Comparison of ENCODE assay signal across 10 cellular contexts in the genomic region with DNA sequence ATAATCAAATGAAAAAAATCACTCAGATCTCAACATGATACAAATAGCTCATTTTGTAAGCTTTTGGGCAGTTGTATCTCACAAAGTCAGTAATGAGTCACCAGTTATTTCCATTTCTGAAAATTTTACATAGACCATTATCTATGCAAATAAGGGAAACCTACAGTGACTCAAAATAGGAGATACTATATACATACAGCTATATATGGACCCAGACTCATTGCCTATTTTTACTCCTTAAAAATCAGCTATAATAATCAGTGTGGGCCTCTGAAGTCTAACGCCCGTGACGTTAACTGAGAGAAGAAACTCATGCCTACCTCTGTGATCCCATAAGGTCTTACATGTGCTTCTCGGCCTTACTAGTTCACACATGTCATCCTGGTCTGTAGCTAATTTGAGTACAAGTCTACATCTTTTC. TPM values are rescaled to one million over a fixed set of nuclear protein-coding genes. Genes with fewer than 3 reads are reported as not detected.
DNase-seq lines count a peak whose midpoint lies in the region; ATAC-seq and TF ChIP-seq lines count a peak whose summit lies in the region.
"Had no signal": no experiment of that assay in that cellular context is flagged by ENCODE, and none has a peak within 500 bp of the region (broad histone marks: within the 10 kb centered on the region; RNA-seq: fewer than 3 reads in every experiment).

No MANE protein-coding gene starts in this region.

- POLR2A ChIA-PET in activated naive CD8-positive, alpha-beta T cell treated with anti-CD3 and anti-CD28 coated beads, Interleukin-2, amount 10 ng/mL, durations not matched to agents 7 days and 5 days (lab: Charles Lee) = interaction anchor here (1.1 kb wide), 1 partner anchor 75 kb away, joined by 3 read pairs; no protein-coding TSS in a partner anchor

- peaks cover 2% of the 10 kb centered on the region for H3K36me3 Mint-ChIP-seq in activated naive CD8-positive, alpha-beta T cell treated with anti-CD3 and anti-CD28 coated beads, Interleukin-2, amount 10 ng/mL, durations not matched to agents 7 days and 5 days

- H3K9me3 Mint-ChIP-seq in activated naive CD8-positive, alpha-beta T cell treated with anti-CD3 and anti-CD28 coated beads, Interleukin-2, amount 10 ng/mL, durations not matched to agents 7 days and 5 days = no peaks in the 10 kb centered on the region

- no peak overlapping the region for H3K4me3 Mint-ChIP-seq in activated naive CD8-positive, alpha-beta T cell treated with anti-CD3 and anti-CD28 coated beads, Interleukin-2, amount 10 ng/mL, durations not matched to agents 7 days and 5 days

- no peak overlapping the region for H3K27ac Mint-ChIP-seq in activated naive CD8-positive, alpha-beta T cell treated with anti-CD3 and anti-CD28 coated beads, Interleukin-2, amount 10 ng/mL, durations not matched to agents 7 days and 5 days

- H3K4me1 Mint-ChIP-seq in activated naive CD8-positive, alpha-beta T cell treated with anti-CD3 and anti-CD28 coated beads, Interleukin-2, amount 10 ng/mL, durations not matched to agents 7 days and 5 days = peaks cover 25% of the 10 kb centered on the region

- no peak for TF ChIP-seq CTCF in GM13977 (IDR thresholded peaks at IDR 0.05; ENCODE audit: extremely low read depth, insufficient read depth, missing control alignments)
- TF ChIP-seq CTCF in GM20000 (IDR thresholded peaks at IDR 0.05; ENCODE audit: extremely low read depth, missing control alignments) = no peak

- ATAC-seq in HG03108 (IDR thresholded peaks at IDR 0.05; ENCODE audit: unreplicated experiment) = peak; percentile 46
- peak; percentile 34 for ATAC-seq in activated naive CD8-positive, alpha-beta T cell treated with anti-CD3 and anti-CD28 coated beads, Interleukin-2, amount 10 ng/mL, durations not matched to agents 7 days and 5 days (ENCODE audit: low read depth)

- DNase-seq in GM13977 (ENCODE audit: low spot score) = peak; percentile 53
- DNase-seq in GM20000 (ENCODE audit: low spot score) = peak; percentile 45
- no peak for DNase-seq in activated naive CD8-positive, alpha-beta T cell treated with anti-CD3 and anti-CD28 coated beads, Interleukin-2, amount 10 ng/mL, durations not matched to agents 7 days and 5 days
- no peak for DNase-seq in hepatic stellate cell (ENCODE audit: low spot score)
- no peak for DNase-seq in NCI-H510A (lab: John Stamatoyannopoulos, UW)
- no peak for DNase-seq in mesenteric fat pad (ENCODE audit: low spot score)
- no peak for DNase-seq in H4 (ENCODE audit: low spot score)
- DNase-seq: NCI-H1436, occipital lobe had no signal

- in situ Hi-C loops in GM13977 (cut with MboI; ENCODE audit: low pct_unique_long_range_greater_than_20kb, low sequenced_read_pairs, unreplicated experiment) = no loop called here

- H3K27me3 Mint-ChIP-seq in activated naive CD8-positive, alpha-beta T cell treated with anti-CD3 and anti-CD28 coated beads, Interleukin-2, amount 10 ng/mL, durations not matched to agents 7 days and 5 days = peaks cover 5% of the 10 kb centered on the region

RNA-seq across cellular contexts. Expression of a gene that starts 31.6 kb away (rescaled TPM):
- 10 to 100 TPM; 17.9 to 27.0 TPM for total RNA-seq in activated naive CD8-positive, alpha-beta T cell treated with anti-CD3 and anti-CD28 coated beads, Interleukin-2, amount 10 ng/mL, durations not matched to agents 7 days and 5 days
- 25.2 TPM for total RNA-seq in mesenteric fat pad
- 3.2 and 5.0 TPM in 2 replicates for total RNA-seq in H4 (2014; rRNA removed; shearing (Covaris generic))

Comparison
In these comparisons a context has a peak if more than half of its experiments do, and no peak if none do; other contexts are left out.
1. DNase-seq: peak in GM13977 (single experiment) and GM20000 (single experiment); none in activated naive CD8-positive, alpha-beta T cell treated with anti-CD3 and anti-CD28 coated beads, Interleukin-2, amount 10 ng/mL, durations not matched to agents 7 days and 5 days (single experiment), hepatic stellate cell (single experiment), NCI-H510A (single experiment), mesenteric fat pad (single experiment) and H4 (single experiment).